29 cellular contexts compared by ENCODE assay signal in genomic region chr13:38147050-38147449, GRCh38.
"Had no signal": no experiment of that assay in that cellular context is flagged by ENCODE, and none has a peak within 500 bp of the region (broad histone marks: within the 10 kb centered on the region; RNA-seq: fewer than 3 reads in every experiment).

No MANE protein-coding gene starts in this region.

- ATAC-seq: activated CD8-positive, alpha-beta memory T cell treated with anti-CD3 and anti-CD28 coated beads, Interleukin-2, amount 10 ng/mL, durations not matched to agents 7 days and 5 days; activated CD8-positive, alpha-beta T cell treated with anti-CD3 and anti-CD28 coated beads, Interleukin-2, amount 10 ng/mL, durations not matched to agents 7 days and 5 days; activated T-cell treated with anti-CD3 and anti-CD28 coated beads, Interleukin-2, amount 50 U/mL, for 72 hours; body of pancreas; effector memory CD8-positive, alpha-beta T cell; esophagus mucosa; natural killer cell; right cardiac atrium had no signal

- H3K4me1 Mint-ChIP-seq: activated B cell treated with CpG ODN at 0.5 μM for 24 hours; activated CD8-positive, alpha-beta memory T cell treated with anti-CD3 and anti-CD28 coated beads, Interleukin-2, amount 10 ng/mL, durations not matched to agents 7 days and 5 days; immature natural killer cell; memory B cell; natural killer cell had no signal

- H3K4me3 Mint-ChIP-seq: activated B cell treated with CpG ODN at 0.5 μM for 24 hours; activated CD8-positive, alpha-beta memory T cell treated with anti-CD3 and anti-CD28 coated beads, Interleukin-2, amount 10 ng/mL, durations not matched to agents 7 days and 5 days; activated CD8-positive, alpha-beta T cell treated with anti-CD3 and anti-CD28 coated beads, Interleukin-2, amount 10 ng/mL, durations not matched to agents 7 days and 5 days; activated naive CD8-positive, alpha-beta T cell; activated T-cell treated with anti-CD3 and anti-CD28 coated beads, Interleukin-2, amount 50 U/mL, for 72 hours; effector memory CD8-positive, alpha-beta T cell; immature natural killer cell; memory B cell; natural killer cell had no signal

- H3K36me3 ChIP-seq: adrenal gland, cardiac muscle cell, spleen, suprapubic skin, tibial artery had no signal

- H3K27ac Mint-ChIP-seq: activated B cell treated with CpG ODN at 0.5 μM for 24 hours; activated CD8-positive, alpha-beta memory T cell treated with anti-CD3 and anti-CD28 coated beads, Interleukin-2, amount 10 ng/mL, durations not matched to agents 7 days and 5 days; activated CD8-positive, alpha-beta T cell treated with anti-CD3 and anti-CD28 coated beads, Interleukin-2, amount 10 ng/mL, durations not matched to agents 7 days and 5 days; activated naive CD8-positive, alpha-beta T cell; activated T-cell treated with anti-CD3 and anti-CD28 coated beads, Interleukin-2, amount 50 U/mL, for 72 hours; effector memory CD8-positive, alpha-beta T cell; immature natural killer cell; memory B cell; natural killer cell had no signal

- H3K9me3 ChIP-seq: adrenal gland, body of pancreas had no signal

- DNase-seq: activated B cell treated with CpG ODN at 0.5 μM for 24 hours; activated CD4-positive, alpha-beta T cell treated with anti-CD3 and anti-CD28 coated beads, Interleukin-2, amount 50 U/mL, for 1 hour; activated CD8-positive, alpha-beta memory T cell treated with anti-CD3 and anti-CD28 coated beads, Interleukin-2, amount 10 ng/mL, durations not matched to agents 7 days and 5 days; activated CD8-positive, alpha-beta T cell treated with anti-CD3 and anti-CD28 coated beads, Interleukin-2, amount 10 ng/mL, durations not matched to agents 7 days and 5 days; activated naive CD4-positive, alpha-beta T cell treated with Interleukin-2 at 50 U/mL for 16 hours; activated T-cell treated with anti-CD3 and anti-CD28 coated beads for 4 hours; activated T-cell treated with anti-CD3 and anti-CD28 coated beads, Interleukin-2, amount 50 U/mL, for 72 hours; adrenal gland; aorta; body of pancreas; cerebellar nuclear complex; effector memory CD8-positive, alpha-beta T cell; foreskin fibroblast; head of caudate nucleus; hippocampal formation; immature natural killer cell; kidney; natural killer cell; right cardiac atrium; spleen; stimulated activated naive CD4-positive, alpha-beta T cell; T-helper 2 cell; tibial artery had no signal

- H3K36me3 Mint-ChIP-seq: activated CD8-positive, alpha-beta memory T cell treated with anti-CD3 and anti-CD28 coated beads, Interleukin-2, amount 10 ng/mL, durations not matched to agents 7 days and 5 days; activated naive CD8-positive, alpha-beta T cell; immature natural killer cell had no signal

- H3K27me3 Mint-ChIP-seq: activated B cell treated with CpG ODN at 0.5 μM for 24 hours; activated CD8-positive, alpha-beta memory T cell treated with anti-CD3 and anti-CD28 coated beads, Interleukin-2, amount 10 ng/mL, durations not matched to agents 7 days and 5 days; activated naive CD8-positive, alpha-beta T cell; effector memory CD8-positive, alpha-beta T cell had no signal

- H3K27ac ChIP-seq: adrenal gland, body of pancreas, cardiac muscle cell, coronary artery, spleen, suprapubic skin, tibial artery had no signal

- H3K4me3 ChIP-seq: adrenal gland, body of pancreas, cardiac muscle cell, coronary artery, spleen, suprapubic skin, tibial artery had no signal

- H3K27me3 ChIP-seq: adrenal gland, body of pancreas, cardiac muscle cell, spleen, suprapubic skin, tibial artery had no signal
